Comparison of ENCODE assay signal across 2 cellular contexts in genomic region chr12:14694145-14694544, GRCh38.
TF ChIP-seq lines count a peak whose summit lies in the region.

No MANE protein-coding gene starts in this region.

TF ChIP-seq in WTC11, 78 proteins besides CTCF, POLR2A, EP300 and RAD21:
- no peak for TF ChIP-seq AFF4 (CRISPR knock-in tag; IDR thresholded peaks at IDR 0.05; ENCODE audit: borderline replicate concordance)
- no peak for TF ChIP-seq SMAD3 (CRISPR knock-in tag; IDR thresholded peaks at IDR 0.05; ENCODE audit: borderline replicate concordance)
- no peak for TF ChIP-seq ZNF232 (CRISPR knock-in tag; IDR thresholded peaks at IDR 0.05)
- TF ChIP-seq ETV6 (CRISPR knock-in tag; IDR thresholded peaks at IDR 0.05) = no peak
- TF ChIP-seq RORB (CRISPR knock-in tag; IDR thresholded peaks at IDR 0.05) = no peak
- TF ChIP-seq PRRX2 (CRISPR knock-in tag; IDR thresholded peaks at IDR 0.05) = 0 out of 2 replicates have a peak, but pooled peaks have one; percentile 13
- TF ChIP-seq ATF2 (CRISPR knock-in tag; IDR thresholded peaks at IDR 0.05; ENCODE audit: borderline replicate concordance, low read depth) = no peak
- TF ChIP-seq EMX1 (CRISPR knock-in tag; IDR thresholded peaks at IDR 0.05) = 0 out of 2 replicates have a peak, but pooled peaks have one; percentile 74

TF ChIP-seq in H1, 55 proteins besides CTCF, POLR2A, EP300 and RAD21:
- TF ChIP-seq TEAD4 (IDR thresholded peaks at IDR 0.05; ENCODE audit: low read depth, low read length) (no peak), NRF1 (IDR thresholded peaks at IDR 0.05; ENCODE audit: low read depth, low read length) (peak; percentile 9; the same call in 1 of the 2 replicates), POLR2AphosphoS5 (IDR thresholded peaks at IDR 0.05; ENCODE audit: low read depth, low read length) (0 out of 2 replicates have a peak, but pooled peaks have one; percentile 33)
